ENCODE assay signal across 1 cellular context in the genomic region with DNA sequence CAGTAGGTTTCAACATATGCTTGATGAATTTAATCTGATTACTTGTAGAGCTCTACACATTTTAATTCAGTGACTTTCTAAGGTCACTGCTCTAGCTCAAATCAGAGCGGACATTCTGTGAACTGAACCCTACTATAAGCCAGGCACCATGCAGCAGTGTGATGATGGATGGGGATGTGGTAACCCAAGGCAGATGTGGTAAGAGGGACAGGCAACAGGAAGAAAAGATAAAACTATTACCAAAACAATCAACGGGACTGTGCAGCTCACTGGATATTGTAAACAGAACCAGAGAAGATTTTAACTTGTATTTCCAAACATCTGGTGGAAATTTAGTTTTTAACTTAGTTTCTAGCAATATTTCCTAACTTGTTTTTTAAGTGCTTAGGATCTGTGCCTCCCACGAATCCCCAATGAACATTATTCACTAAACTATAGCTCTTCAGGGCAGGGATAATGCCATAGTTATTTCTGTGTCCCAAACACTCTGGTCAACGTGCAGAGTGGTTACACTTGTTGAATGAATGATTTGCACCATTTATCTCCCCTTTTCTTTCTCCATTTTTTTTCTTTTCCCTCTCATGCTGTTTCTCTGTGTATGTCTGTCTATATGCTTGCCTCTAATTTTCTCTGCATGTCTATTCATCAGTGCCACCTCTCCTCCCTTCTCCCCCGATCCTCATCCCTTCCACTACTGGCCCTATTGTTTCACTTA.
TF ChIP-seq lines count a peak whose summit lies in the region.

No MANE protein-coding gene starts in this region.

TF ChIP-seq in IMR-90, 13 proteins besides CTCF, POLR2A, EP300 and RAD21 (continued from another document):
- TF ChIP-seq, protein P1, sequence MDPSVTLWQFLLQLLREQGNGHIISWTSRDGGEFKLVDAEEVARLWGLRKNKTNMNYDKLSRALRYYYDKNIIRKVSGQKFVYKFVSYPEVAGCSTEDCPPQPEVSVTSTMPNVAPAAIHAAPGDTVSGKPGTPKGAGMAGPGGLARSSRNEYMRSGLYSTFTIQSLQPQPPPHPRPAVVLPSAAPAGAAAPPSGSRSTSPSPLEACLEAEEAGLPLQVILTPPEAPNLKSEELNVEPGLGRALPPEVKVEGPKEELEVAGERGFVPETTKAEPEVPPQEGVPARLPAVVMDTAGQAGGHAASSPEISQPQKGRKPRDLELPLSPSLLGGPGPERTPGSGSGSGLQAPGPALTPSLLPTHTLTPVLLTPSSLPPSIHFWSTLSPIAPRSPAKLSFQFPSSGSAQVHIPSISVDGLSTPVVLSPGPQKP (IDR thresholded peaks at IDR 0.05; ENCODE audit: borderline replicate concordance, low read depth, low read length) = no peak
- TF ChIP-seq MAZ (IDR thresholded peaks at IDR 0.05; ENCODE audit: borderline replicate concordance, low read depth, low read length) = no peak
